In genomic region chr1:116739371-116740007, GRCh38 we compare ENCODE assay signal across 15 cellular contexts. TPM values are rescaled to one million over a fixed set of nuclear protein-coding genes. Genes with fewer than 3 reads are reported as not detected.
DNase-seq lines count a peak whose midpoint lies in the region; ATAC-seq lines count a peak whose summit lies in the region.
"Had no signal": no experiment of that assay in that cellular context is flagged by ENCODE, and none has a peak within 500 bp of the region (broad histone marks: within the 10 kb centered on the region; RNA-seq: fewer than 3 reads in every experiment).

No MANE protein-coding gene starts in this region.

- peak overlapping the region; percentile 100 for H3K27ac Mint-ChIP-seq in activated CD4-positive, alpha-beta memory T cell treated with anti-CD3 and anti-CD28 coated beads for 36 hours
- H3K27ac Mint-ChIP-seq in effector memory CD8-positive, alpha-beta T cell = peak overlapping the region; percentile 97 to 98
- H3K27ac Mint-ChIP-seq in stimulated activated naive CD8-positive, alpha-beta T cell treated with anti-CD3 and anti-CD28 coated beads, Interleukin-15, amount 100 ng/mL, for 72 hours = peak overlapping the region; percentile 100
- H3K27ac Mint-ChIP-seq: WTC11 had no signal

- peaks cover 66% of the 10 kb centered on the region for H3K4me1 Mint-ChIP-seq in activated CD4-positive, alpha-beta memory T cell treated with anti-CD3 and anti-CD28 coated beads for 36 hours (ENCODE audit: low read depth)
- peaks cover 43 to 46% of the 10 kb centered on the region in 2 donors for H3K4me1 Mint-ChIP-seq in effector memory CD8-positive, alpha-beta T cell (ENCODE audit: low read depth in 2 of 2)
- peaks cover 63% of the 10 kb centered on the region for H3K4me1 Mint-ChIP-seq in stimulated activated naive CD8-positive, alpha-beta T cell treated with anti-CD3 and anti-CD28 coated beads, Interleukin-15, amount 100 ng/mL, for 72 hours
- H3K4me1 Mint-ChIP-seq: WTC11 had no signal

- H3K27me3 Mint-ChIP-seq in activated CD4-positive, alpha-beta memory T cell treated with anti-CD3 and anti-CD28 coated beads for 36 hours = no peaks in the 10 kb centered on the region
- no peaks in the 10 kb centered on the region for H3K27me3 Mint-ChIP-seq in effector memory CD8-positive, alpha-beta T cell
- H3K27me3 Mint-ChIP-seq in stimulated activated naive CD8-positive, alpha-beta T cell treated with anti-CD3 and anti-CD28 coated beads, Interleukin-15, amount 100 ng/mL, for 72 hours = no peaks in the 10 kb centered on the region

- H3K4me1 ChIP-seq in aorta (ENCODE audit: control insufficient read depth in 1 of 2, insufficient read depth in 2 of 2, low read length in 2 of 2) = no peaks in the 10 kb centered on the region

- intact Hi-C loops in activated CD4-positive, alpha-beta memory T cell treated with anti-CD3 and anti-CD28 coated beads for 36 hours (cut with micrococcal nuclease) = loop anchor here (1.0 to 10.0 kb wide), 5 partner anchors 12 to 918 kb away; partner anchors contain the start of genes ATP1A1 and CD58
- intact Hi-C loops in aorta (cut with DNase I) = loop anchor here (5.0 to 10.0 kb wide), 2 partner anchors 318 to 385 kb away; partner anchors contain the start of gene TRIM45 (in 1 of the 2)
- intact Hi-C loops in left colon (cut with DNase I, micrococcal nuclease) = loop anchor here in 1 of 2 donors (5.0 kb wide), 1 partner anchor 318 kb away; no protein-coding TSS in a partner anchor

- peaks cover 21% of the 10 kb centered on the region for H3K36me3 Mint-ChIP-seq in activated CD4-positive, alpha-beta memory T cell treated with anti-CD3 and anti-CD28 coated beads for 36 hours
- H3K36me3 Mint-ChIP-seq in effector memory CD8-positive, alpha-beta T cell (ENCODE audit: insufficient read depth) = peaks cover 19% of the 10 kb centered on the region

- H3K27me3 ChIP-seq in aorta (ENCODE audit: control insufficient read depth in 1 of 2, insufficient read depth in 2 of 2, low read length in 1 of 2) = no peaks in the 10 kb centered on the region
- H3K27me3 ChIP-seq: ovary had no signal

- H3K36me3 ChIP-seq in aorta (ENCODE audit: control insufficient read depth in 1 of 2, insufficient read depth in 2 of 2, low read length in 1 of 2) = no peaks in the 10 kb centered on the region
- H3K36me3 ChIP-seq: ovary had no signal

- no peak for ATAC-seq in effector memory CD8-positive, alpha-beta T cell (replicated peaks)
- ATAC-seq in stimulated activated naive CD8-positive, alpha-beta T cell treated with anti-CD3 and anti-CD28 coated beads, Interleukin-15, amount 100 ng/mL, for 72 hours = no peak
- no peak for ATAC-seq in aorta (ENCODE audit: low FRiP score)
- ATAC-seq in left colon = no peak
- ATAC-seq: WTC11 had no signal

- CTCF ChIA-PET in activated CD4-positive, alpha-beta memory T cell treated with anti-CD3 and anti-CD28 coated beads for 36 hours (lab: Charles Lee) = interaction anchor here (1.0 to 5.8 kb wide), 8 partner anchors 10 to 262 kb away, joined by 3 to 181 read pairs (median 31); partner anchors contain the start of genes CD101 and CD2

- no peak overlapping the region for H3K27ac ChIP-seq in aorta (ENCODE audit: low read depth in 1 of 2, low read length in 2 of 2)
- H3K27ac ChIP-seq: ovary had no signal

- POLR2A ChIA-PET in activated CD4-positive, alpha-beta memory T cell treated with anti-CD3 and anti-CD28 coated beads for 36 hours (lab: Charles Lee) = interaction anchor here (1.1 to 7.3 kb wide), 14 partner anchors 11 to 338 kb away, joined by 3 to 803 read pairs (median 12); partner anchors contain the start of genes CD2 and TTF2

- no peak overlapping the region for H3K4me3 ChIP-seq in aorta (ENCODE audit: low read length in 2 of 2)
- H3K4me3 ChIP-seq: ovary had no signal

- H3K9me3 ChIP-seq in aorta (ENCODE audit: control insufficient read depth, low read length) = peaks cover 9% of the 10 kb centered on the region

- H3K4me3 Mint-ChIP-seq in activated CD4-positive, alpha-beta memory T cell treated with anti-CD3 and anti-CD28 coated beads for 36 hours = peak overlapping the region; percentile 74
- H3K4me3 Mint-ChIP-seq in effector memory CD8-positive, alpha-beta T cell = peak overlapping the region; percentile 73 to 75
- H3K4me3 Mint-ChIP-seq in stimulated activated naive CD8-positive, alpha-beta T cell treated with anti-CD3 and anti-CD28 coated beads, Interleukin-15, amount 100 ng/mL, for 72 hours = peak overlapping the region; percentile 76 to 85
- H3K4me3 Mint-ChIP-seq: WTC11 had no signal

- 74 to 81% methylated on average over 7 of the region's 7 CpGs for WGBS in aorta, 2 donors

- H3K9me3 Mint-ChIP-seq in activated CD4-positive, alpha-beta memory T cell treated with anti-CD3 and anti-CD28 coated beads for 36 hours = peaks cover 19% of the 10 kb centered on the region
- H3K9me3 Mint-ChIP-seq in effector memory CD8-positive, alpha-beta T cell = peaks cover 0 to under 1% of the 10 kb centered on the region in 2 donors
- H3K9me3 Mint-ChIP-seq in stimulated activated naive CD8-positive, alpha-beta T cell treated with anti-CD3 and anti-CD28 coated beads, Interleukin-15, amount 100 ng/mL, for 72 hours = peaks cover 35 to 39% of the 10 kb centered on the region in 2 donors

- DNase-seq in activated effector memory CD4-positive, alpha-beta T cell treated with anti-CD3 and anti-CD28 coated beads, Interleukin-2, amount 50 U/mL, for 16 hours = peak; percentile 54
- no peak for DNase-seq in activated effector memory CD4-positive, alpha-beta T cell treated with Interleukin-2 at 50 U/mL for 16 hours
- DNase-seq in activated CD4-positive, alpha-beta memory T cell treated with anti-CD3 and anti-CD28 coated beads for 36 hours = no peak
- no peak for DNase-seq in effector memory CD8-positive, alpha-beta T cell
- no peak for DNase-seq in stimulated activated naive CD8-positive, alpha-beta T cell treated with anti-CD3 and anti-CD28 coated beads, Interleukin-15, amount 100 ng/mL, for 72 hours
- no peak for DNase-seq in aorta
- DNase-seq in left colon = no peak
- no peak for DNase-seq in stimulated activated CD8-positive, alpha-beta memory T cell treated with anti-CD3 and anti-CD28 coated beads, Interleukin-4, amount 100 ng/mL, for 48 hours
- DNase-seq: DMS153, GOT3, islet precursor cell, midbrain, NCI-H1092, ovary had no signal

RNA-seq across cellular contexts. Expression of gene CD2, which starts 14.7 kb away (rescaled TPM):
- 100 to 1,000 TPM; 335 to 355 TPM for total RNA-seq in activated CD4-positive, alpha-beta memory T cell treated with anti-CD3 and anti-CD28 coated beads for 36 hours
- total RNA-seq in aorta = 1 to 10 TPM; 4.3 to 5.5 TPM
- 10 to 100 TPM in 1 of 2 donors, under 1 TPM in 1; 0.74 to 12.0 TPM for polyA plus RNA-seq in aorta
- total RNA-seq in left colon = 1 to 10 TPM; 2.9 to 3.5 TPM

Comparison
In these comparisons a context has a peak if more than half of its experiments do, and no peak if none do; other contexts are left out.
1. RNA of gene CD2, which starts 14.7 kb away (total RNA-seq): 335 to 355 TPM in activated CD4-positive, alpha-beta memory T cell treated with anti-CD3 and anti-CD28 coated beads for 36 hours; 4.3 to 5.5 TPM in aorta and 2.9 to 3.5 TPM in left colon; every median in the first group is over 10 times any median in the second.
2. Peak in every context shown above with its lines, with median percentiles within 50 percentile points of each other: H3K27ac Mint-ChIP-seq and H3K4me3 Mint-ChIP-seq.